In genomic region chr12:23795494-23795893, GRCh38 we compare ENCODE assay signal across 33 cellular contexts.
"Had no signal": no experiment of that assay in that cellular context is flagged by ENCODE, and none has a peak within 500 bp of the region (broad histone marks: within the 10 kb centered on the region; RNA-seq: fewer than 3 reads in every experiment).

No MANE protein-coding gene starts in this region.

- DNase-seq: activated CD4-positive, alpha-beta memory T cell treated with anti-CD3 and anti-CD28 coated beads for 36 hours; activated CD4-positive, alpha-beta T cell treated with anti-CD3 and anti-CD28 coated beads, Interleukin-2, amount 10 ng/mL, durations not matched to agents 24 days and 14 days; activated CD4-positive, CD25-positive, alpha-beta regulatory T cell treated with anti-CD3 and anti-CD28 coated beads, Interleukin-2, amount 50 U/mL, for 72 hours; activated CD8-positive, alpha-beta memory T cell treated with anti-CD3 and anti-CD28 coated beads, Interleukin-2, amount 50 U/mL, for 4 hours; activated effector memory CD4-positive, alpha-beta T cell treated with anti-CD3 and anti-CD28 coated beads, Interleukin-2, amount 50 U/mL, for 16 hours; activated naive CD4-positive, alpha-beta T cell treated with anti-CD3 and anti-CD28 coated beads for 36 hours; activated naive CD8-positive, alpha-beta T cell treated with anti-CD3 and anti-CD28 coated beads, Interleukin-2, amount 10 ng/mL, durations not matched to agents 7 days and 5 days; activated T-cell treated with anti-CD3 and anti-CD28 coated beads, Interleukin-2, amount 50 U/mL, for 1 hour; cerebellar nuclear complex; colonic mucosa; dorsolateral prefrontal cortex; effector memory CD4-positive, alpha-beta T cell; erythroblast; left cardiac atrium; left ventricle myocardium superior; ovary; sigmoid colon; small intestine; stimulated activated CD4-positive, alpha-beta T cell treated with anti-CD3 and anti-CD28 coated beads, Interleukin-4, amount 100 ng/mL, for 4 hours; stimulated activated CD8-positive, alpha-beta memory T cell treated with anti-CD3 and anti-CD28 coated beads, Interleukin-4, amount 100 ng/mL, for 48 hours; stimulated activated naive B cell treated with anti-CD40 and anti-IgM and Interleukin-4, amounts not matched to agents 10 μg/mL and 1 μg/mL and 100 μg/mL, for 72 hours; stomach; tibial artery had no signal

- H3K4me2 ChIP-seq: hepatocyte had no signal

- H3K27ac ChIP-seq: ascending aorta, cardiac muscle cell, colonic mucosa, dorsolateral prefrontal cortex, gastroesophageal sphincter, hepatocyte, ovary, sigmoid colon, stomach, suprapubic skin, tibial artery had no signal

- ATAC-seq: gastroesophageal sphincter; left cardiac atrium; left ventricle myocardium superior; stimulated activated naive B cell treated with anti-CD40 and anti-IgM and Interleukin-4, amounts not matched to agents 10 μg/mL and 1 μg/mL and 100 μg/mL, for 72 hours had no signal

- FAIRE-seq: keratinocyte, small intestine had no signal

- H3K36me3 ChIP-seq: ascending aorta, cardiac muscle cell, colonic mucosa, gastroesophageal sphincter, ovary, sigmoid colon, stomach, suprapubic skin, tibial artery had no signal

- H3K4me1 Mint-ChIP-seq: activated CD4-positive, alpha-beta T cell treated with anti-CD3 and anti-CD28 coated beads, Interleukin-2, amount 10 ng/mL, durations not matched to agents 24 days and 14 days; activated naive CD8-positive, alpha-beta T cell treated with anti-CD3 and anti-CD28 coated beads, Interleukin-2, amount 10 ng/mL, durations not matched to agents 7 days and 5 days; nephron; stimulated activated naive B cell treated with anti-CD40 and anti-IgM and Interleukin-4, amounts not matched to agents 10 μg/mL and 1 μg/mL and 100 μg/mL, for 72 hours had no signal

- H3K9me3 ChIP-seq: ascending aorta, colonic mucosa, gastroesophageal sphincter, ovary, sigmoid colon, stomach, suprapubic skin, tibial artery had no signal

- H3K4me1 ChIP-seq: ascending aorta, colonic mucosa, gastroesophageal sphincter, sigmoid colon, stomach, suprapubic skin, tibial artery had no signal

- H3K4me3 ChIP-seq: ascending aorta, cardiac muscle cell, colonic mucosa, dorsolateral prefrontal cortex, gastroesophageal sphincter, hepatocyte, ovary, sigmoid colon, stomach, suprapubic skin, tibial artery had no signal

- H3K4me3 Mint-ChIP-seq: activated CD4-positive, alpha-beta memory T cell treated with anti-CD3 and anti-CD28 coated beads for 36 hours; activated CD4-positive, alpha-beta T cell treated with anti-CD3 and anti-CD28 coated beads, Interleukin-2, amount 10 ng/mL, durations not matched to agents 24 days and 14 days; activated naive CD4-positive, alpha-beta T cell treated with anti-CD3 and anti-CD28 coated beads for 36 hours; activated naive CD8-positive, alpha-beta T cell treated with anti-CD3 and anti-CD28 coated beads, Interleukin-2, amount 10 ng/mL, durations not matched to agents 7 days and 5 days; activated T-helper 1 cell treated with anti-CD3 and anti-CD28 coated beads, Interleukin-12 subunit alpha, Interleukin-12 subunit beta, Interleukin-2, Interleukin-4 antibody, amounts not matched to agents 30 ng/mL and 10 ng/mL and 1 ng/mL, durations not matched to agents 14 hours and 24 hours and 36 hours; brain; nephron; stimulated activated naive B cell treated with anti-CD40 and anti-IgM and Interleukin-4, amounts not matched to agents 10 μg/mL and 1 μg/mL and 100 μg/mL, for 72 hours had no signal

- H3K9me3 Mint-ChIP-seq: activated CD4-positive, alpha-beta memory T cell treated with anti-CD3 and anti-CD28 coated beads for 36 hours; activated CD4-positive, alpha-beta T cell treated with anti-CD3 and anti-CD28 coated beads, Interleukin-2, amount 10 ng/mL, durations not matched to agents 24 days and 14 days; activated naive CD4-positive, alpha-beta T cell treated with anti-CD3 and anti-CD28 coated beads for 36 hours; activated naive CD8-positive, alpha-beta T cell treated with anti-CD3 and anti-CD28 coated beads, Interleukin-2, amount 10 ng/mL, durations not matched to agents 7 days and 5 days; activated T-helper 1 cell treated with anti-CD3 and anti-CD28 coated beads, Interleukin-12 subunit alpha, Interleukin-12 subunit beta, Interleukin-2, Interleukin-4 antibody, amounts not matched to agents 30 ng/mL and 10 ng/mL and 1 ng/mL, durations not matched to agents 14 hours and 24 hours and 36 hours; brain; nephron; stimulated activated naive B cell treated with anti-CD40 and anti-IgM and Interleukin-4, amounts not matched to agents 10 μg/mL and 1 μg/mL and 100 μg/mL, for 72 hours had no signal

- H3K27me3 ChIP-seq: ascending aorta, cardiac muscle cell, colonic mucosa, gastroesophageal sphincter, hepatocyte, ovary, sigmoid colon, stomach, suprapubic skin, tibial artery had no signal

- H2AFZ ChIP-seq: hepatocyte had no signal

- H3K27me3 Mint-ChIP-seq: activated CD4-positive, alpha-beta memory T cell treated with anti-CD3 and anti-CD28 coated beads for 36 hours; activated CD4-positive, alpha-beta T cell treated with anti-CD3 and anti-CD28 coated beads, Interleukin-2, amount 10 ng/mL, durations not matched to agents 24 days and 14 days; activated naive CD8-positive, alpha-beta T cell treated with anti-CD3 and anti-CD28 coated beads, Interleukin-2, amount 10 ng/mL, durations not matched to agents 7 days and 5 days; brain; progenitor cell of endocrine pancreas; stimulated activated naive B cell treated with anti-CD40 and anti-IgM and Interleukin-4, amounts not matched to agents 10 μg/mL and 1 μg/mL and 100 μg/mL, for 72 hours had no signal

- H3K79me2 ChIP-seq: hepatocyte had no signal

- H3K27ac Mint-ChIP-seq: activated CD4-positive, alpha-beta memory T cell treated with anti-CD3 and anti-CD28 coated beads for 36 hours; activated CD4-positive, alpha-beta T cell treated with anti-CD3 and anti-CD28 coated beads, Interleukin-2, amount 10 ng/mL, durations not matched to agents 24 days and 14 days; activated naive CD4-positive, alpha-beta T cell treated with anti-CD3 and anti-CD28 coated beads for 36 hours; activated naive CD8-positive, alpha-beta T cell treated with anti-CD3 and anti-CD28 coated beads, Interleukin-2, amount 10 ng/mL, durations not matched to agents 7 days and 5 days; activated T-helper 1 cell treated with anti-CD3 and anti-CD28 coated beads, Interleukin-12 subunit alpha, Interleukin-12 subunit beta, Interleukin-2, Interleukin-4 antibody, amounts not matched to agents 30 ng/mL and 10 ng/mL and 1 ng/mL, durations not matched to agents 14 hours and 24 hours and 36 hours; nephron; progenitor cell of endocrine pancreas; stimulated activated naive B cell treated with anti-CD40 and anti-IgM and Interleukin-4, amounts not matched to agents 10 μg/mL and 1 μg/mL and 100 μg/mL, for 72 hours had no signal

- H3K36me3 Mint-ChIP-seq: activated CD4-positive, alpha-beta memory T cell treated with anti-CD3 and anti-CD28 coated beads for 36 hours; activated naive CD8-positive, alpha-beta T cell treated with anti-CD3 and anti-CD28 coated beads, Interleukin-2, amount 10 ng/mL, durations not matched to agents 7 days and 5 days; brain; stimulated activated naive B cell treated with anti-CD40 and anti-IgM and Interleukin-4, amounts not matched to agents 10 μg/mL and 1 μg/mL and 100 μg/mL, for 72 hours had no signal
